Comparison of ENCODE assay signal across 18 cellular contexts in the genomic region with DNA sequence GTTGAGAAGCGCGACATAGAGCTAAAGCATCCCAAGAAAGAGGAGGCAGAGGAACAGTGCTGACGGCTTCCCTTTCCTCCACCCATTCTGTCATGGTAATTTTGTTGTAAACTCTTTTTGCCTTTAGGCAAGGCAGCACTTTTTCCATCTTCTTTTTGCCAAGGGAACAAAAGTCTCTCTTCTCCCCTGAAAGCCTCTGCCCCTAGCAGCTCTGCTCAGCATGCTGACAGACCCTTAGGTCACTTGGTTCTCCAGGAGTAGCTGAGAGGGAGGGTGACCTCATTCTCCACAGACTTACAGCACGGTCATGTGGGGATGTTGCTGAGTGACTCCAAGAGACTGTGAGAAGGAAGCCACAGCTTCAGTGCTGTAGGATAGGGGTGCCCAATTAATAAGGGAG.
DNase-seq lines count a peak whose midpoint lies in the region; ATAC-seq, FAIRE-seq and TF ChIP-seq lines count a peak whose summit lies in the region.
"Had no signal": no experiment of that assay in that cellular context is flagged by ENCODE, and none has a peak within 500 bp of the region (broad histone marks: within the 10 kb centered on the region; RNA-seq: fewer than 3 reads in every experiment).

No MANE protein-coding gene starts in this region.

- H3K14ac ChIP-seq in H1 (ENCODE audit: insufficient read length): no peak overlapping the region

- no peak overlapping the region for H2BK120ac ChIP-seq in H1 (replicated peaks; ENCODE audit: low read depth, low read length)

- no peaks in the 10 kb centered on the region for H3K9me3 Mint-ChIP-seq in neural crest cell
- H3K9me3 Mint-ChIP-seq: CD8-positive, alpha-beta memory T cell had no signal

- peak overlapping the region; percentile 52 for H3K27ac Mint-ChIP-seq in neural crest cell (ENCODE audit: unreplicated experiment)
- H3K27ac Mint-ChIP-seq: CD8-positive, alpha-beta memory T cell; HFFc6 had no signal

- POLR2A ChIA-PET in H1 (lab: Charles Lee; ENCODE audit: partially characterized antibody): no interaction called here

- 86% methylated on average over 4 of the region's 4 CpGs; no CpG with 5 or more reads in 1 of the 2 experiments for WGBS in H1 (ENCODE audit: extremely low coverage in 1 of 2, insufficient coverage in 1 of 2, insufficient read length in 1 of 2, insufficient replicate concordance in 2 of 2, low coverage in 1 of 2, low lambda C conversion rate in 2 of 2, missing lambda C conversion rate in 1 of 2), 2 experiments
- WGBS in heart left ventricle, 4 donors: 62 to 80% (median 70%) methylated on average over 4 of the region's 4 CpGs

- H3K27me3 ChIP-seq in H1 (replicated peaks in 1 of 4; ENCODE audit: control insufficient read depth in 3 of 4, extremely low read depth in 1 of 4, insufficient read depth in 3 of 4, low read length in 3 of 4): no peaks in the 10 kb centered on the region; a peak in 1 of 7 replicates
- H3K27me3 ChIP-seq in heart left ventricle: no peaks in the 10 kb centered on the region
- H3K27me3 ChIP-seq: BLaER1 had no signal

- intact Hi-C loops in heart left ventricle (cut with DNase I): no loop called here

- H3K18ac ChIP-seq in H1 (ENCODE audit: extremely low read depth, low read length): 0 out of 2 replicates have a peak overlapping the region, but pooled peaks have one; percentile 14

- H3K4me3 ChIP-seq in H1 (ENCODE audit: extremely low read depth in 1 of 4, insufficient read depth in 2 of 4, low read depth in 3 of 4, low read length in 4 of 4): no peak overlapping the region
- no peak overlapping the region for H3K4me3 ChIP-seq in heart left ventricle
- H3K4me3 ChIP-seq: BLaER1, GM12878, HAP-1 had no signal

- DNase-seq in Daoy (ENCODE audit: low read depth) (peak; percentile 11), MV-4-11 (lab: John Stamatoyannopoulos, UW) (peak; percentile 4), H1 (ENCODE audit: low read depth in 1 of 2, low spot score in 2 of 2) (no peak), neural crest cell (ENCODE audit: low read depth, low spot score) (no peak), heart left ventricle (no peak), COLO829 (ENCODE audit: low spot score) (no peak)
- DNase-seq: 8988T; AML-193; CD8-positive, alpha-beta memory T cell; DMS53; GOT3; HFFc6 had no signal

- H4K91ac ChIP-seq in H1 (replicated peaks; ENCODE audit: insufficient read length, low read length): no peak overlapping the region

- H2BK5ac ChIP-seq in H1 (ENCODE audit: low read depth, low read length): no peak overlapping the region

- H3K9ac ChIP-seq in H1 (replicated peaks in 1 of 4; ENCODE audit: extremely low read depth in 1 of 4, low read depth in 3 of 4, low read length in 3 of 4): no peak overlapping the region
- H3K9ac ChIP-seq: BLaER1 had no signal

- no peaks in the 10 kb centered on the region for H4K20me1 ChIP-seq in H1 (replicated peaks in 1 of 2; ENCODE audit: control insufficient read depth in 1 of 2, insufficient read depth in 2 of 2, low read length in 2 of 2)
- H4K20me1 ChIP-seq: BLaER1 had no signal

- no peak overlapping the region for H3K23ac ChIP-seq in H1 (ENCODE audit: insufficient read length)

- TF ChIP-seq POLR2A in H1 (IDR thresholded peaks at IDR 0.05; ENCODE audit: control extremely low read depth in 1 of 2, low read depth in 2 of 2, low read length in 2 of 2): no peak
- TF ChIP-seq POLR2A in heart left ventricle (IDR thresholded peaks at IDR 0.05): no peak

- H3K27ac ChIP-seq in H1 (ENCODE audit: low read depth, low read length): no peak overlapping the region
- no peak overlapping the region for H3K27ac ChIP-seq in heart left ventricle
- H3K27ac ChIP-seq: BLaER1, HL-60 had no signal

- H2BK15ac ChIP-seq in H1 (ENCODE audit: low read length): no peak overlapping the region

- no peaks in the 10 kb centered on the region for H3K36me3 Mint-ChIP-seq in neural crest cell (ENCODE audit: low read depth)
- H3K36me3 Mint-ChIP-seq: CD8-positive, alpha-beta memory T cell had no signal

- H3K9me3 ChIP-seq in H1 (ENCODE audit: insufficient read depth in 2 of 2, low read depth in 1 of 2, low read length in 1 of 2) (no peaks in the 10 kb centered on the region), heart left ventricle (no peaks in the 10 kb centered on the region)
- H3K9me3 ChIP-seq: BLaER1, HAP-1 had no signal

- no peak for FAIRE-seq in H1 (lab: Jason Lieb, UNC)
- FAIRE-seq: GM12878, GM18507 had no signal

- H3K36me3 ChIP-seq in H1 (ENCODE audit: control insufficient read depth in 2 of 4, insufficient read depth in 4 of 4, low read length in 3 of 4): no peaks in the 10 kb centered on the region
- H3K36me3 ChIP-seq in heart left ventricle: no peaks in the 10 kb centered on the region
- H3K36me3 ChIP-seq: BLaER1, HAP-1 had no signal

- H3K79me1 ChIP-seq in H1 (ENCODE audit: low read depth, low read length): no peaks in the 10 kb centered on the region

- peaks cover 10% of the 10 kb centered on the region for H3K27me3 Mint-ChIP-seq in neural crest cell (ENCODE audit: low read depth)

- H3K4me2 ChIP-seq in H1 (ENCODE audit: insufficient read depth in 1 of 2, low read depth in 2 of 2, low read length in 2 of 2): no peak overlapping the region
- H3K4me2 ChIP-seq: BLaER1 had no signal

- no peak for ATAC-seq in heart left ventricle
- ATAC-seq in GM19463 (IDR thresholded peaks at IDR 0.05; ENCODE audit: unreplicated experiment): no peak
- ATAC-seq: GM12878 had no signal

- no peaks in the 10 kb centered on the region for H3K4me1 ChIP-seq in H1 (replicated peaks in 1 of 4; ENCODE audit: control insufficient read depth in 3 of 4, insufficient read depth in 4 of 4, low read length in 3 of 4)
- no peaks in the 10 kb centered on the region for H3K4me1 ChIP-seq in heart left ventricle

- H4K8ac ChIP-seq in H1 (ENCODE audit: extremely low read depth, insufficient read depth, low read length): no peak overlapping the region

- H2BK12ac ChIP-seq in H1 (ENCODE audit: low read depth, low read length): no peak overlapping the region

- H2BK20ac ChIP-seq in H1 (ENCODE audit: low read length): no peak overlapping the region

- peak overlapping the region; percentile 33; the same call in 1 of the 2 replicates for H2AFZ ChIP-seq in H1 (ENCODE audit: low read length)

- no peak overlapping the region for H4K5ac ChIP-seq in H1 (ENCODE audit: insufficient read length, low read depth, low read length)

- no peak for TF ChIP-seq EP300 in H1 (IDR thresholded peaks at IDR 0.05; ENCODE audit: borderline replicate concordance in 1 of 2, low read depth in 2 of 2, low read length in 2 of 2)

- H3K23me2 ChIP-seq in H1 (ENCODE audit: low read depth, low read length): no peaks in the 10 kb centered on the region

- TF ChIP-seq CTCF in H1 (IDR thresholded peaks at IDR 0.05; ENCODE audit: control extremely low read depth in 1 of 3, insufficient read depth in 1 of 3, low read depth in 1 of 3, low read length in 3 of 3) (no peak), neural crest cell (conservative IDR thresholded peaks at IDR 0.05) (no peak), heart left ventricle (IDR thresholded peaks at IDR 0.05) (no peak)

- peaks cover 34% of the 10 kb centered on the region for H3K4me1 Mint-ChIP-seq in neural crest cell
- H3K4me1 Mint-ChIP-seq: CD8-positive, alpha-beta memory T cell had no signal

- CTCF ChIA-PET in H1 (lab: Charles Lee; ENCODE audit: partially characterized antibody): interaction anchor here (6.6 kb wide), 1 partner anchor 31 kb away, joined by 39 read pairs; no protein-coding TSS in a partner anchor

- no peak for TF ChIP-seq RAD21 in H1 (IDR thresholded peaks at IDR 0.05 in 1 of 2, conservative IDR thresholded peaks at IDR 0.05 in 1 of 2; ENCODE audit: low read depth in 2 of 2, low read length in 2 of 2)

- H3K4me3 Mint-ChIP-seq in neural crest cell: no peak overlapping the region
- H3K4me3 Mint-ChIP-seq: CD8-positive, alpha-beta memory T cell; HFFc6 had no signal

- no peak overlapping the region for H3K4ac ChIP-seq in H1 (replicated peaks; ENCODE audit: insufficient read length, low read depth, low read length)

- no peak overlapping the region for H3K56ac ChIP-seq in H1 (replicated peaks; ENCODE audit: insufficient read length, low read depth, low read length)

- no peaks in the 10 kb centered on the region for H3K79me2 ChIP-seq in H1 (ENCODE audit: control insufficient read depth in 1 of 2, insufficient read depth in 2 of 2, low read length in 2 of 2)

- H2AK5ac ChIP-seq in H1 (ENCODE audit: low read depth, low read length): no peak overlapping the region

TF ChIP-seq in H1, 55 proteins besides CTCF, POLR2A, EP300 and RAD21:
- TF ChIP-seq SAP30 (IDR thresholded peaks at IDR 0.05; ENCODE audit: insufficient read depth, insufficient replicate concordance, low read length) (no peak), TAF7 (optimal IDR thresholded peaks at IDR 0.05; ENCODE audit: borderline replicate concordance, low read depth, low read length) (no peak), FOSL1 (IDR thresholded peaks at IDR 0.05; ENCODE audit: insufficient read depth, low read depth, low read length) (no peak), MAFK (IDR thresholded peaks at IDR 0.05; ENCODE audit: low read depth, low read length) (no peak)

Comparison
In these comparisons a context has a peak if more than half of its experiments do, and no peak if none do; other contexts are left out.
1. DNase-seq: peak in Daoy (single experiment) and MV-4-11 (single experiment); none in H1 (0 of 2), neural crest cell (single experiment), heart left ventricle (0 of 5) and COLO829 (single experiment).